ENCODE assay signal across 30 cellular contexts in the genomic region with DNA sequence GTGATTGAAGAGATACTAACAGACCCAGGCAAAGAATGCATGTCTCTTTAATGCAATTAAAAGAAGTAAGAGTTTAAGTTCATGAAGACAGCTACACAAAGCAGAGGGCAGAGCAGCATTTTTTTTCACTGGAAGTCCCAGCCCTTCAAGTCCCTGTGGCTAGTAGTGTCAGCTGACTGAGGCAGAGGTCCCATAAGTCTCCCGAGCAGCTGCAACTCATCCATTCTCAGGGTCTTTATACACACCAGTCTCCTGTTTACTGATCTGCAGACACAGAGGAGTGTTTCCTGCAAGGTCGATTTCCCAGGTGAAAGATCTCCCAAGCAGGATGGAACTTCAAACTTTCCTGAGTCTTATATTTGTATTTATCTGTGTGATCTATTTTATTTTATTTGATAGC.
"Had no signal": no experiment of that assay in that cellular context is flagged by ENCODE, and none has a peak within 500 bp of the region (broad histone marks: within the 10 kb centered on the region; RNA-seq: fewer than 3 reads in every experiment).

No MANE protein-coding gene starts in this region.

- H3K27ac ChIP-seq: neutrophil, pancreas, psoas muscle, right lobe of liver, sigmoid colon, skin epidermis, spleen, suprapubic skin, testis, tibial artery, transverse colon, upper lobe of right lung, uterus had no signal

- ATAC-seq: naive thymus-derived CD8-positive, alpha-beta T cell; natural killer cell treated with Interleukin-12 subunit alpha and Interleukin-12 subunit beta and Interleukin-15 and Interleukin-18, amount 100 ng/mL, for 72 hours; pancreas; psoas muscle; right cardiac atrium; right lobe of liver; stimulated activated memory B cell treated with anti-CD40 and anti-IgM and Interleukin-4, amounts not matched to agents 10 μg/mL and 1 μg/mL and 100 μg/mL, for 72 hours; stimulated activated naive CD8-positive, alpha-beta T cell treated with anti-CD3 and anti-CD28 coated beads, Interleukin-15, amount 100 ng/mL, for 72 hours; stimulated activated naive CD8-positive, alpha-beta T cell treated with anti-CD3 and anti-CD28 coated beads, Interleukin-15, Interleukin-2, amounts not matched to agents 100 U/mL and 50 U/mL, for 24 hours; upper lobe of right lung had no signal

- H3K27me3 ChIP-seq: neutrophil, pancreas, right lobe of liver, sigmoid colon, spleen, suprapubic skin, testis, tibial artery, transverse colon, upper lobe of right lung had no signal

- H3K36me3 ChIP-seq: neutrophil, pancreas, right lobe of liver, sigmoid colon, spleen, suprapubic skin, tibial artery, transverse colon, upper lobe of right lung, uterus had no signal

- H3K4me1 ChIP-seq: pancreas, psoas muscle, right lobe of liver, sigmoid colon, spleen, suprapubic skin, testis, tibial artery, transverse colon, upper lobe of right lung, uterus had no signal

- H3K4me2 ChIP-seq: smooth muscle cell had no signal

- DNase-seq: naive thymus-derived CD8-positive, alpha-beta T cell; nephron progenitor cell; nucleus accumbens; pancreas; posterior cingulate gyrus; psoas muscle; right cardiac atrium; right lobe of liver; sigmoid colon; spleen; stimulated activated CD4-positive, alpha-beta T cell treated with anti-CD3 and anti-CD28 coated beads, Interleukin-12 subunit alpha, Interleukin-12 subunit beta, amount 100 ng/mL, for 4 hours; stimulated activated CD4-positive, alpha-beta T cell treated with anti-CD3 and anti-CD28 coated beads, Interleukin-1b, Interleukin-23, amount 100 ng/mL, for 48 hours; stimulated activated CD4-positive, alpha-beta T cell treated with anti-CD3 and anti-CD28 coated beads, Interleukin-4, amount 100 ng/mL, for 1 hour; stimulated activated CD4-positive, alpha-beta T cell treated with anti-CD3 and anti-CD28 coated beads, Interleukin-4, amount 100 ng/mL, for 4 hours; stimulated activated CD8-positive, alpha-beta memory T cell treated with anti-CD3 and anti-CD28 coated beads, Interleukin-4, amount 100 ng/mL, for 48 hours; stimulated activated naive CD4-positive, alpha-beta T cell; stimulated activated naive CD8-positive, alpha-beta T cell treated with anti-CD3 and anti-CD28 coated beads, Interleukin-15, amount 100 ng/mL, for 72 hours; stimulated activated naive CD8-positive, alpha-beta T cell treated with anti-CD3 and anti-CD28 coated beads, Interleukin-15, Interleukin-2, amounts not matched to agents 100 U/mL and 50 U/mL, for 24 hours; substantia nigra; testis; tibial artery; transverse colon; upper lobe of right lung; uterus had no signal

- H3K4me3 ChIP-seq: pancreas, psoas muscle, right lobe of liver, sigmoid colon, skin epidermis, smooth muscle cell, spleen, suprapubic skin, testis, tibial artery, transverse colon, upper lobe of right lung, uterus had no signal

- H3K9me3 ChIP-seq: neutrophil, pancreas, psoas muscle, right lobe of liver, sigmoid colon, spleen, suprapubic skin, testis, tibial artery, transverse colon, upper lobe of right lung, uterus had no signal
